14 cellular contexts compared by ENCODE assay signal in the genomic region with DNA sequence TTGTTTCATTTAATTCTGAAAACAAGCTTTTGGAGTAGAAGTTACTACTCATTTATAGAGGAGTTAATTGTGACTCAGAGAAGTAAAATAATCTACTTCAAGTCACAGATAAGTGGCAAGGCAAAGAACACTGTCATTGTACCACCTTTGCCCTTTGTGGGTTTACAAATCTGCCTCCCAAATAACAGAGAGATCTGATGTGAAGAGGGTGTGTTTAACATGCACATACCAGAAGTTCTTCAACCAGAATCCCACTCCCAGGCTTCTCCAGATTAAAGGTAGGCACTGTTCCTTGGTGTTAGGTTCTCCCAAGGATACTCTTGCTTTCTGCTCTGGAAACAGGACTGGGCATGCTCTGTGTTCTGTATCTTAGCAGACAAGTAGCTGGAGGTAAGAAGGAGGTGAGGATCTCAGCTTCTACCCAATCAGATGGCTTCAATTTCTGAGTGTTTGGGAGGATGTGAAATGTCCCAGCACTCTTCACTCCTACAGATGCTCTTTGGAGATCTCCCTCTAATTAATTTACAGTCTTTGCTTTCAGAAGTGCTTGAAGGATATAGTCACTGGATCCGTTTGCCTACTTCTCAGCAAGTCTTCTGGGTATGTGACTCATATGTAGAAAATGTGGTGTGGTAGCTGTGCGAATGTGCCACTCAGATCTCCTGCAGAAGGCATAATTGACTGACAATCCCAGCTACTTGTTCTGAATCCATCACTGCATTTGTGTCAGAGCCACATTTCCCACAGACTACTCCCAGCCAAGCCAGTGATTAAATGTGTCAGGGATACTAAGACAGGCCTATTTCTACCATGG.
DNase-seq lines count a peak whose midpoint lies in the region; ATAC-seq and TF ChIP-seq lines count a peak whose summit lies in the region.
"Had no signal": no experiment of that assay in that cellular context is flagged by ENCODE, and none has a peak within 500 bp of the region (broad histone marks: within the 10 kb centered on the region; RNA-seq: fewer than 3 reads in every experiment).

No MANE protein-coding gene starts in this region.

- TF ChIP-seq POLR2A in adrenal gland (IDR thresholded peaks at IDR 0.05), result no peak

- H3K36me3 ChIP-seq in brain microvascular endothelial cell (replicated peaks), result no peaks in the 10 kb centered on the region
- H3K36me3 ChIP-seq in adrenal gland (replicated peaks in 1 of 2), result no peaks in the 10 kb centered on the region
- H3K36me3 ChIP-seq: prostate gland had no signal

- no peak overlapping the region for H3K4me3 ChIP-seq in brain microvascular endothelial cell (ENCODE audit: low read depth, low read length)
- no peak overlapping the region for H3K4me3 ChIP-seq in adrenal gland
- H3K4me3 ChIP-seq: prostate gland had no signal

- intact Hi-C loops in adrenal gland (cut with DNase I), result no loop called here

- in situ Hi-C loops in Caki2 (cut with HindIII; ENCODE audit: low pct_unique_long_range_greater_than_20kb, low sequenced_read_pairs), result no loop called here
- in situ Hi-C loops in brain microvascular endothelial cell (cut with HindIII; ENCODE audit: low pct_ligation_motif_present, low sequenced_read_pairs), result no loop called here

- no peak for TF ChIP-seq CTCF in brain microvascular endothelial cell (IDR thresholded peaks at IDR 0.05; ENCODE audit: low read depth, low read length, missing control alignments)
- no peak for TF ChIP-seq CTCF in adrenal gland (IDR thresholded peaks at IDR 0.05)

- no peak overlapping the region for H3K27ac ChIP-seq in brain microvascular endothelial cell
- no peak overlapping the region for H3K27ac ChIP-seq in adrenal gland
- H3K27ac ChIP-seq: KMS-11, prostate gland had no signal

- H3K9me3 ChIP-seq in adrenal gland (replicated peaks in 1 of 3), result no peaks in the 10 kb centered on the region
- H3K9me3 ChIP-seq: prostate gland had no signal

- WGBS in adrenal gland, 4 donors, result 48 to 65% (median 57%) methylated on average over 2 of the region's 2 CpGs

- DNase-seq in Caki2 (ENCODE audit: low read depth) (peak; percentile 58), HS-5 (ENCODE audit: low read depth) (peak; percentile 36), brain microvascular endothelial cell (peak; percentile 1), kidney tubule cell (ENCODE audit: low spot score) (peak; percentile 90), adrenal gland (no peak), HuH-7.5 (ENCODE audit: low spot score) (no peak)
- DNase-seq: DMS153; NCI-H2081 treated with DMSO at 0.1 percent for 48 hours; stimulated activated CD4-positive, alpha-beta T cell treated with anti-CD3 and anti-CD28 coated beads, Interleukin-2, amount 100 ng/mL, for 24 hours had no signal

- H3K4me1 ChIP-seq in adrenal gland (replicated peaks in 1 of 2), result no peaks in the 10 kb centered on the region
- H3K4me1 ChIP-seq: prostate gland had no signal

- ATAC-seq in HG03460 (IDR thresholded peaks at IDR 0.05; ENCODE audit: unreplicated experiment) (no peak), HG03571 (IDR thresholded peaks at IDR 0.05; ENCODE audit: unreplicated experiment) (no peak)
- ATAC-seq: activated CD4-positive, CD25-positive, alpha-beta regulatory T cell treated with anti-CD3 and anti-CD28 coated beads, Interleukin-2, amount 50 U/mL, for 24 hours had no signal

- H3K27me3 ChIP-seq in brain microvascular endothelial cell (replicated peaks), result no peaks in the 10 kb centered on the region
- H3K27me3 ChIP-seq in adrenal gland, result no peaks in the 10 kb centered on the region

Comparison
In these comparisons a context has a peak if more than half of its experiments do, and no peak if none do; other contexts are left out.
1. DNase-seq: peak in Caki2 (single experiment), HS-5 (single experiment), brain microvascular endothelial cell (single experiment) and kidney tubule cell (single experiment); none in adrenal gland (0 of 7) and HuH-7.5 (single experiment).